Comparison of ENCODE assay signal across 9 cellular contexts in genomic region chr6:38034269-38034914, GRCh38.
DNase-seq lines count a peak whose midpoint lies in the region; ATAC-seq, FAIRE-seq and TF ChIP-seq lines count a peak whose summit lies in the region.
"Had no signal": no experiment of that assay in that cellular context is flagged by ENCODE, and none has a peak within 500 bp of the region (broad histone marks: within the 10 kb centered on the region; RNA-seq: fewer than 3 reads in every experiment).

No MANE protein-coding gene starts in this region.

- no peaks in the 10 kb centered on the region for H3K9me3 ChIP-seq in osteoblast (ENCODE audit: low read depth, low read length)
- H3K9me3 ChIP-seq: SJCRH30 had no signal

- H3K4me3 ChIP-seq in NB4 (ENCODE audit: low read depth, low read length), result no peak overlapping the region
- no peak overlapping the region for H3K4me3 ChIP-seq in dorsolateral prefrontal cortex
- no peak overlapping the region for H3K4me3 ChIP-seq in osteoblast (ENCODE audit: insufficient read depth, low read length)
- H3K4me3 ChIP-seq: SJCRH30 had no signal

- peaks cover 88% of the 10 kb centered on the region for H3K79me2 ChIP-seq in osteoblast (ENCODE audit: insufficient read depth, low read length)

- H3K4me1 ChIP-seq in osteoblast (ENCODE audit: insufficient read depth, low read length), result peaks cover 12% of the 10 kb centered on the region
- H3K4me1 ChIP-seq: SJCRH30 had no signal

- H3K27me3 ChIP-seq in dorsolateral prefrontal cortex (no peaks in the 10 kb centered on the region), osteoblast (ENCODE audit: insufficient read depth, low read length) (no peaks in the 10 kb centered on the region)
- H3K27me3 ChIP-seq: SJCRH30 had no signal

- DNase-seq in NB4 (ENCODE audit: low read depth), result peak; percentile 40
- DNase-seq in dorsolateral prefrontal cortex, result peak in 1 of 10 donors; percentile 27
- no peak for DNase-seq in osteoblast (ENCODE audit: insufficient read length, low spot score, missing footprints)
- DNase-seq in GM19238 (ENCODE audit: insufficient read length, low spot score), result no peak
- no peak for DNase-seq in Right ventricle myocardium inferior (ENCODE audit: missing footprints)

- peaks cover 78% of the 10 kb centered on the region for H4K20me1 ChIP-seq in osteoblast (ENCODE audit: insufficient read depth, low read length)

- FAIRE-seq in G401.6 (lab: Jason Lieb, UNC), result peak; percentile 91

- no peak overlapping the region for H3K4me2 ChIP-seq in osteoblast (ENCODE audit: insufficient read depth, low read length)

- no peak overlapping the region for H2AFZ ChIP-seq in osteoblast (ENCODE audit: low read length)

- intact Hi-C loops in dorsolateral prefrontal cortex (cut with DNase I) (loop anchor here in 1 of 2 donors (10.0 kb wide), 1 partner anchor 460 kb away; no protein-coding TSS in a partner anchor), Right ventricle myocardium inferior (cut with DNase I) (loop anchor here (5.0 kb wide), 1 partner anchor 458 kb away; no protein-coding TSS in a partner anchor)

- ATAC-seq in GM19023 (IDR thresholded peaks at IDR 0.05; ENCODE audit: unreplicated experiment) (no peak), GM19452 (IDR thresholded peaks at IDR 0.05; ENCODE audit: unreplicated experiment) (no peak), Right ventricle myocardium inferior (no peak)

- TF ChIP-seq POLR2A in NB4 (IDR thresholded peaks at IDR 0.05; ENCODE audit: extremely low read depth, insufficient read length), result no peak

- H3K36me3 ChIP-seq in osteoblast (ENCODE audit: insufficient read depth, low read length), result no peaks in the 10 kb centered on the region

- H3K27ac ChIP-seq in dorsolateral prefrontal cortex (no peak overlapping the region), osteoblast (ENCODE audit: low read depth, low read length) (no peak overlapping the region)
- H3K27ac ChIP-seq: SJCRH30 had no signal

- TF ChIP-seq CTCF in NB4 (IDR thresholded peaks at IDR 0.05; ENCODE audit: low read depth, low read length) (peak; percentile 39), dorsolateral prefrontal cortex (IDR thresholded peaks at IDR 0.05 in 54 of 56, conservative IDR thresholded peaks at IDR 0.05 in 2 of 56; ENCODE audit: low read depth in 1 of 56, partially characterized antibody in 56 of 56) (peak; percentile 32 to 76 (median 64)), osteoblast (IDR thresholded peaks at IDR 0.05; ENCODE audit: extremely low read depth, low read depth, low read length) (peak; percentile 76)
